20 cellular contexts compared by ENCODE assay signal in the genomic region with DNA sequence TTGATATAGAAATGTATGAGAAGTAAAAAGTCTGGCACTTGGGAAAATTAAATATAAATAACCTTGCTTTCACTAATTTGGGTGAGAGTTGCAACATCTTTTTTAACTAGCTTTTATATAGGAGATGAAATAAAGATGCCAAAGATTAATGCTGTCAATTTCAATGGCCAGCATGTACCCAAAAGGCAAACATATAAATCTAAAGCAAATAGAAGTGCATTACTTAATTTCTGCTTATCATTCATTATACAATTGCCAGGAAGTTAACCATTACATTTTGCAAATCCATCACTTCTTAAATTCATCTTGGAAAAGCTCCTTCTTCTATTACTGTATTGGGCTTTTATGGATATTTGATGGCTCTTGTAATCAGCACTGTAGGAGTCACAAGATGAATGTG.
"Had no signal": no experiment of that assay in that cellular context is flagged by ENCODE, and none has a peak within 500 bp of the region (broad histone marks: within the 10 kb centered on the region; RNA-seq: fewer than 3 reads in every experiment).

No MANE protein-coding gene starts in this region.

- H3K27ac ChIP-seq: left ventricle myocardium inferior, ovary, right atrium auricular region, right lobe of liver, skin epidermis, stomach, testis, thyroid gland, transverse colon, upper lobe of left lung, vagina had no signal

- DNase-seq: islet precursor cell; left ventricle myocardium inferior; mesendoderm; naive thymus-derived CD4-positive, alpha-beta T cell; ovary; right lobe of liver; stimulated activated CD4-positive, alpha-beta T cell treated with anti-CD3 and anti-CD28 coated beads, Interleukin-12 subunit alpha, Interleukin-12 subunit beta, amount 100 ng/mL, for 4 hours; stimulated activated CD4-positive, alpha-beta T cell treated with anti-CD3 and anti-CD28 coated beads, Interleukin-15, amount 100 ng/mL, for 24 hours; stimulated activated CD4-positive, alpha-beta T cell treated with anti-CD3 and anti-CD28 coated beads, Interleukin-2, amount 100 ng/mL, for 24 hours; stimulated activated CD4-positive, alpha-beta T cell treated with anti-CD3 and anti-CD28 coated beads, Interleukin-4, amount 100 ng/mL, for 1 hour; stimulated activated naive B cell treated with anti-CD40 and anti-IgM and Interleukin-4, amounts not matched to agents 10 μg/mL and 1 μg/mL and 100 μg/mL, for 72 hours; stimulated activated naive CD8-positive, alpha-beta T cell treated with anti-CD3 and anti-CD28 coated beads, Interleukin-15, Interleukin-2, amounts not matched to agents 100 U/mL and 50 U/mL, for 24 hours; stomach; testis; thyroid gland; transverse colon; upper lobe of left lung had no signal
